8 cellular contexts compared by ENCODE assay signal in the genomic region with DNA sequence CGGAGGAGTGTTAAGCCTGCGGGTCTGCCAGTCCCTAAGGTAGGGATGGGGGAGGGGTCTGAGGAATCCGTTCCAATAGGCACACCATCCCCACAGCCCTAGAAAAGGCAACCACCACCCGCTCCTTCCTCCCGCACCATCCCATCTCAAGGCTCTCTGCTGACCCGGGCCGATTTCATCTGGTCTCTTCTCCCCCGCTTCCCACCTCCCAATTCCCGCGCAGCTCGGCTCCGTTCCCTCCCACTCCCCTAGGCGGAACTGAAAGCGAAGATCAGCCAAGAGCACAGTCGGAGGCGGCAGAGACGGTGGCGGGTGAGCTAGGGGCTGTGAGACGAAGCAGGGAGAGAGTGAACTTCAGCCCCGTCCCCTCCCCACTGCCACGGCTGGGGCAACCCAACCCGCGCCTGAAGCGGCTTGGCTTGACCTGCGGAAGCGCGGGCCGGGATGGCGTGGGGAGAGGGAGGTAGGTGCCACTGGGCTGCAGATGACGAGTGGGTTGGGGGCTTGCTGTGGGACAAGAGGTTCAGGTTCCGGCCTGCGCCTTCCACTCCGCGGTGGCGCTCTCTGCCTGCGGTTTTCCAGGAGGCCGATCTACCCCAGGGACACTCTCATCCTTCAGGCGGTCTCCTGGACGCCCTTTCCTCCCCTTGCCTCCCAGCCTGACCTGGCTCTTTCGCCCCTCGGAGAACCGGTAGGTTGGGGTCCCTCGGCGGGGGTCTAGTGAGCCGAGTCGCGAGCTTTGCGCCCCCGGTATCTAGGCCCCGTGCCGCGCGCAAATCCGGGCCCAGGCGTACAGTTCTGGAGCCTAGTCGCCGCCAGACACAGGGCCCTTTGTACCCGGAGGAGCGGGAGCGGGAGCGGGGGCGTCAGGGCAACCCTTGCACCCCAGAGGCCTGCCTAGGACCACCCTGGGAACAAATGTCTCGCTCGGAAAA. TPM values are rescaled to one million over a fixed set of nuclear protein-coding genes. Genes with fewer than 3 reads are reported as not detected.
A peak's percentile ranks its signal among the peaks of the same experiment; 100 is the strongest.
DNase-seq lines count a peak whose midpoint lies in the region; ATAC-seq, FAIRE-seq and TF ChIP-seq lines count a peak whose summit lies in the region.

NLGN4Y (plus strand) TSS at position 284 of the 935 bp plus-strand sequence. CDS start 97,591 bp downstream, outside the sequence.

- H3K36me3 ChIP-seq in mesendoderm (ENCODE audit: control insufficient read depth, insufficient read depth, low read length) (no peaks in the 10 kb centered on the region), Caco-2 (ENCODE audit: control insufficient read depth, insufficient read depth, low read length) (no peaks in the 10 kb centered on the region)

- peak within 1 kb of the TSS; percentile 35 for H3K18ac ChIP-seq in mesendoderm (ENCODE audit: low read length)

- peak; percentile 50 for ATAC-seq in HG03196 (IDR thresholded peaks at IDR 0.05; ENCODE audit: unreplicated experiment)
- ATAC-seq in activated naive CD8-positive, alpha-beta T cell treated with anti-CD3 and anti-CD28 coated beads, Interleukin-2, amount 50 U/mL, for 24 hours, result peak; percentile 33
- ATAC-seq in GM18873 (IDR thresholded peaks at IDR 0.05; ENCODE audit: low FRiP score, unreplicated experiment), result no peak

- POLR2A ChIA-PET in Caco-2 (lab: Charles Lee), result no interaction called here

- WGBS in mesendoderm (ENCODE audit: extremely low coverage, insufficient coverage, low lambda C conversion rate), result no CpG with 5 or more reads among the region's 64 CpGs

- no peaks in the 10 kb centered on the region for H3K36me3 Mint-ChIP-seq in activated naive CD8-positive, alpha-beta T cell treated with anti-CD3 and anti-CD28 coated beads, Interleukin-2, amount 50 U/mL, for 24 hours (ENCODE audit: low read depth)
- no peaks in the 10 kb centered on the region for H3K36me3 Mint-ChIP-seq in Caco-2 (ENCODE audit: insufficient read depth, unreplicated experiment)

- H2AK5ac ChIP-seq in mesendoderm (ENCODE audit: low read length), result no peak within 1 kb of the TSS

- H2BK120ac ChIP-seq in mesendoderm (ENCODE audit: low read depth, low read length), result no peak within 1 kb of the TSS

- H2BK5ac ChIP-seq in mesendoderm (ENCODE audit: low read length), result peak within 1 kb of the TSS; percentile 84

- BruUV-seq in Caco-2 (replicated peaks; lab: Mats Ljungman, UMichigan), result no TSS peak

- no peak within 1 kb of the TSS for H4K8ac ChIP-seq in mesendoderm (ENCODE audit: low read depth, low read length)

- H3K9me3 Mint-ChIP-seq in activated naive CD8-positive, alpha-beta T cell treated with anti-CD3 and anti-CD28 coated beads, Interleukin-2, amount 50 U/mL, for 24 hours, result no peaks in the 10 kb centered on the region
- H3K9me3 Mint-ChIP-seq in Caco-2 (ENCODE audit: unreplicated experiment), result no peaks in the 10 kb centered on the region

- H3K79me2 ChIP-seq in mesendoderm (ENCODE audit: control insufficient read depth, insufficient read depth, low read length), result peaks cover 62% of the 10 kb centered on the region

- H3K4me3 Mint-ChIP-seq in activated naive CD8-positive, alpha-beta T cell treated with anti-CD3 and anti-CD28 coated beads, Interleukin-2, amount 50 U/mL, for 24 hours, result peak within 1 kb of the TSS; percentile 66
- H3K4me3 Mint-ChIP-seq in Caco-2 (ENCODE audit: unreplicated experiment), result no peak within 1 kb of the TSS

- H3K9me3 ChIP-seq in Caco-2, result no peaks in the 10 kb centered on the region

- peaks cover 3% of the 10 kb centered on the region for H3K4me1 Mint-ChIP-seq in activated naive CD8-positive, alpha-beta T cell treated with anti-CD3 and anti-CD28 coated beads, Interleukin-2, amount 50 U/mL, for 24 hours
- H3K4me1 Mint-ChIP-seq in Caco-2 (ENCODE audit: low read depth, unreplicated experiment), result no peaks in the 10 kb centered on the region

- peak within 1 kb of the TSS; percentile 42 for H3K27ac ChIP-seq in mesendoderm (ENCODE audit: low read depth, low read length)

- CTCF ChIA-PET in Caco-2 (lab: Charles Lee), result no interaction called here

- H3K27me3 Mint-ChIP-seq in activated naive CD8-positive, alpha-beta T cell treated with anti-CD3 and anti-CD28 coated beads, Interleukin-2, amount 50 U/mL, for 24 hours, result peaks cover 26% of the 10 kb centered on the region
- H3K27me3 Mint-ChIP-seq in Caco-2 (ENCODE audit: insufficient read depth, unreplicated experiment), result no peaks in the 10 kb centered on the region

- H2BK15ac ChIP-seq in mesendoderm (replicated peaks; ENCODE audit: low read depth), result no peak within 1 kb of the TSS

- peak; percentile 87 for FAIRE-seq in GM12891 (lab: Jason Lieb, UNC)

- no peak within 1 kb of the TSS for H3K23ac ChIP-seq in mesendoderm (ENCODE audit: low read length)

- DNase-seq in GM12891 (ENCODE audit: insufficient read length, low spot score), result peak; percentile 16
- peak; percentile 2 for DNase-seq in activated naive CD8-positive, alpha-beta T cell treated with anti-CD3 and anti-CD28 coated beads, Interleukin-2, amount 50 U/mL, for 24 hours
- DNase-seq in mesendoderm, result peak; percentile 83
- DNase-seq in NCI-H510A (lab: John Stamatoyannopoulos, UW), result no peak
- no peak for DNase-seq in Caco-2
- DNase-seq in NOMO-1 (lab: John Stamatoyannopoulos, UW; ENCODE audit: unreplicated experiment in 2 of 2), result no peak

- H3K4me2 ChIP-seq in mesendoderm (ENCODE audit: low read length), result peak within 1 kb of the TSS; percentile 46

- H3K4me1 ChIP-seq in mesendoderm (ENCODE audit: control insufficient read depth, low read depth, low read length) (no peaks in the 10 kb centered on the region), Caco-2 (no peaks in the 10 kb centered on the region)

- H3K27ac Mint-ChIP-seq in activated naive CD8-positive, alpha-beta T cell treated with anti-CD3 and anti-CD28 coated beads, Interleukin-2, amount 50 U/mL, for 24 hours, result peak within 1 kb of the TSS; percentile 54
- H3K27ac Mint-ChIP-seq in Caco-2 (ENCODE audit: unreplicated experiment), result no peak within 1 kb of the TSS

- peak within 1 kb of the TSS; percentile 95 for H3K9ac ChIP-seq in mesendoderm (ENCODE audit: low read length)

- no peaks in the 10 kb centered on the region for H3K79me1 ChIP-seq in mesendoderm (ENCODE audit: low read length)

- peak within 1 kb of the TSS; percentile 92 for H3K4ac ChIP-seq in mesendoderm (ENCODE audit: low read depth, low read length)

- no peak within 1 kb of the TSS for H4K5ac ChIP-seq in mesendoderm (ENCODE audit: low read length)

- peak within 1 kb of the TSS; percentile 97 for H3K56ac ChIP-seq in mesendoderm (ENCODE audit: low read length)

- H3K4me3 ChIP-seq in mesendoderm (ENCODE audit: low read length) (peak within 1 kb of the TSS; percentile 86), Caco-2 (ENCODE audit: low read depth, low read length) (no peak within 1 kb of the TSS)

- intact Hi-C loops in Caco-2 (cut with micrococcal nuclease; ENCODE audit: unreplicated experiment), result no loop called here

- H3K27me3 ChIP-seq in mesendoderm (ENCODE audit: insufficient read depth, low read length, poor library complexity) (no peaks in the 10 kb centered on the region), Caco-2 (replicated peaks; ENCODE audit: control insufficient read depth, insufficient read depth, low read length) (no peaks in the 10 kb centered on the region)

- TF ChIP-seq POLR2A in GM12891 (IDR thresholded peaks at IDR 0.05; ENCODE audit: low read depth, low read length), result no peak

- TF ChIP-seq CTCF in Caco-2 (IDR thresholded peaks at IDR 0.05; ENCODE audit: insufficient read depth in 1 of 2, low read depth in 1 of 2, low read length in 1 of 2, severe bottlenecking in 1 of 2, unreplicated experiment in 1 of 2), result no peak

TF ChIP-seq in GM12891, 5 proteins besides CTCF, POLR2A, EP300 and RAD21:
- TF ChIP-seq SPI1 (IDR thresholded peaks at IDR 0.05; ENCODE audit: low read depth, low read length), result peak; percentile 80
- no peak for TF ChIP-seq POU2F2 (IDR thresholded peaks at IDR 0.05; ENCODE audit: low read depth, low read length)

RNA-seq across cellular contexts. Expression of gene NLGN4Y, which starts in this region (rescaled TPM):
- polyA plus RNA-seq in GM12891 (2012; ENCODE audit: low read depth, missing spikeins), result 3.2 TPM
- 31.7 TPM for polyA plus RNA-seq in mesendoderm (2013, experiment 1 of 2)
- 31.4 TPM for polyA plus RNA-seq in mesendoderm (2013, experiment 2 of 2)
- total RNA-seq in Caco-2 (2022), result not detected in 2 replicates

Comparison
In these comparisons a context has a peak if more than half of its experiments do, and no peak if none do; other contexts are left out.
1. DNase-seq: peak in GM12891 (single experiment), activated naive CD8-positive, alpha-beta T cell treated with anti-CD3 and anti-CD28 coated beads, Interleukin-2, amount 50 U/mL, for 24 hours (single experiment) and mesendoderm (single experiment); none in NCI-H510A (single experiment), Caco-2 (0 of 2) and NOMO-1 (0 of 2).